In the genomic region with DNA sequence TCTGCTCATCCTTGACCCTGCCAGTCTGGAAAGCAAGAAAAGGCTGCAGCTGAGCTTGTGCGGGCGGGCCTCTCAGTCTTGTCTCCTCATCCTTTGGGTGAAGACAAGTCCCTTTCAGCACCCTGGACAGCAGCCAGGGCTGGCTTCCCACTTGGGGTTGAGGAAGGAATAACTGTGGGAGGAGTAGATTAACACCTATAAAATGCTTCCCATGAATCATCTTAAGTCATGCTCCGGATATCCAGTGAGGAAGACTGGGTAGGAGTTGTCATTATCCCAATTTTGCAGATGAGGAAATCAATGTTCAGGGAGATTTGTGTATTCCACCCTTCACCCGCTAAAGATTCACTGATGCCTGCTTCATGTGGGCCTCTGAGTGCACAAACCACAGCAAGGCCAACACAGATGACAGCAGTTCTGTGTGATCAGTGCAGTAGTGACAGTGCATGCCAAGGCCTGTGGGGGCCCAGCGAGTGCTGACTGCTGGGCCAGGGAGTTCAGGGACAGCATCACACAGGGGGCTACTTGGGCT, we compare ENCODE assay signal across 8 cellular contexts. TPM values are rescaled to one million over a fixed set of nuclear protein-coding genes. Genes with fewer than 3 reads are reported as not detected.
A peak's percentile ranks its signal among the peaks of the same experiment; 100 is the strongest.
DNase-seq lines count a peak whose midpoint lies in the region; ATAC-seq and TF ChIP-seq lines count a peak whose summit lies in the region.

No MANE protein-coding gene starts in this region.

- TF ChIP-seq CTCF in omental fat pad (IDR thresholded peaks at IDR 0.05) = no peak

- DNase-seq in A172 (ENCODE audit: low spot score) = peak; percentile 73
- peak; percentile 79 for DNase-seq in HPDE6-E6E7 (ENCODE audit: extremely low spot score)
- DNase-seq in UCSD-AML1 (lab: John Stamatoyannopoulos, UW; ENCODE audit: unreplicated experiment) = peak; percentile 67
- peak; percentile 79 for DNase-seq in epidermal melanocyte (ENCODE audit: insufficient read length, low spot score)
- DNase-seq in omental fat pad (ENCODE audit: low spot score) = peak; percentile 50
- no peak for DNase-seq in 8988T
- DNase-seq in NCI-H1092 treated with DMSO at 0.1 percent for 48 hours (lab: John Stamatoyannopoulos, UW) = no peak

- ATAC-seq in omental fat pad (ENCODE audit: low FRiP score) (no peak), HG02642 (IDR thresholded peaks at IDR 0.05; ENCODE audit: poor library complexity, unreplicated experiment) (no peak)

RNA-seq across cellular contexts. Expression of gene COL16A1, which starts 20.1 kb away (rescaled TPM):
- 12.7 and 26.2 TPM in 2 replicates for total RNA-seq in A172 (2014; rRNA removed; shearing (Covaris generic))
- 10 to 100 TPM; 17.4 to 69.2 (median 21.7) TPM for total RNA-seq in omental fat pad

RNA-seq across cellular contexts. Expression of gene ADGRB2, which starts 40.2 kb away (rescaled TPM):
- 11.3 and 20.9 TPM in 2 replicates for total RNA-seq in A172 (2014; rRNA removed; shearing (Covaris generic))
- 1 to 10 TPM in 3 of 4 donors, under 1 TPM in 1; 0.79 to 7.5 (median 3.3) TPM for total RNA-seq in omental fat pad

Comparison
In these comparisons a context has a peak if more than half of its experiments do, and no peak if none do; other contexts are left out.
1. DNase-seq: peak in A172 (single experiment), HPDE6-E6E7 (single experiment), UCSD-AML1 (single experiment), epidermal melanocyte (single experiment) and omental fat pad (single experiment); none in 8988T (single experiment) and NCI-H1092 treated with DMSO at 0.1 percent for 48 hours (single experiment).